Comparison of ENCODE assay signal across 3 cellular contexts in genomic region chr6:44196351-44196750, GRCh38. TPM values are rescaled to one million over a fixed set of nuclear protein-coding genes. Genes with fewer than 3 reads are reported as not detected.
"Had no signal": no experiment of that assay in that cellular context is flagged by ENCODE, and none has a peak within 500 bp of the region (broad histone marks: within the 10 kb centered on the region; RNA-seq: fewer than 3 reads in every experiment).

No MANE protein-coding gene starts in this region.

RNA-seq across cellular contexts. Expression of gene MYMX, which starts 20.4 kb away (rescaled TPM):
- total RNA-seq: M059J, MCF 10A, NCI-H460 had no signal

RNA-seq across cellular contexts. Expression of gene CAPN11, which starts 37.7 kb away (rescaled TPM):
- total RNA-seq: M059J, MCF 10A, NCI-H460 had no signal
